Comparison of ENCODE assay signal across 1 cellular context in genomic region chr6:129631070-129631469, GRCh38.
TF ChIP-seq lines count a peak whose summit lies in the region.

No MANE protein-coding gene starts in this region.

TF ChIP-seq in GM12878, 131 proteins besides CTCF, POLR2A, EP300 and RAD21:
- peak; percentile 73 for TF ChIP-seq MTA2 (IDR thresholded peaks at IDR 0.05; ENCODE audit: low read depth)
- TF ChIP-seq MEF2A (IDR thresholded peaks at IDR 0.05; ENCODE audit: insufficient read depth, low read depth, low read length), result no peak
- TF ChIP-seq RUNX3 (IDR thresholded peaks at IDR 0.05; ENCODE audit: low read length), result peak; percentile 48; the same call in 1 of the 2 replicates
- 0 out of 2 replicates have a peak, but pooled peaks have one; percentile 17 for TF ChIP-seq BCL11A (IDR thresholded peaks at IDR 0.05; ENCODE audit: low read depth, low read length)
- TF ChIP-seq MEF2B (IDR thresholded peaks at IDR 0.05; ENCODE audit: partially characterized antibody, poor library complexity, severe bottlenecking), result peak; percentile 27
- TF ChIP-seq ATF7 (IDR thresholded peaks at IDR 0.05; ENCODE audit: low read depth), result peak; percentile 65
- TF ChIP-seq NRF1 (conservative IDR thresholded peaks at IDR 0.05; ENCODE audit: low read depth, low read length), result no peak
- 0 out of 2 replicates have a peak, but pooled peaks have one; percentile 32 for TF ChIP-seq NBN (IDR thresholded peaks at IDR 0.05)
- no peak for TF ChIP-seq LARP7 (IDR thresholded peaks at IDR 0.05)
- TF ChIP-seq ZNF384 (IDR thresholded peaks at IDR 0.05; ENCODE audit: borderline replicate concordance, low read depth, low read length), result peak; percentile 21; the same call in 1 of the 2 replicates
- peak; percentile 36; the same call in 1 of the 2 replicates for TF ChIP-seq RELB (IDR thresholded peaks at IDR 0.05; ENCODE audit: low read depth)
- no peak for TF ChIP-seq USF1 (IDR thresholded peaks at IDR 0.05; ENCODE audit: borderline replicate concordance, extremely low read length, insufficient read depth, low read depth, low read length)
- peak; percentile 31; the same call in 1 of the 2 replicates for TF ChIP-seq NFIC (IDR thresholded peaks at IDR 0.05; ENCODE audit: low read depth, low read length)
- TF ChIP-seq BMI1 (IDR thresholded peaks at IDR 0.05; ENCODE audit: borderline replicate concordance), result peak; percentile 43; the same call in 1 of the 2 replicates
- TF ChIP-seq CREB1 (IDR thresholded peaks at IDR 0.05; ENCODE audit: low read depth), result peak; percentile 26; the same call in 1 of the 2 replicates
- TF ChIP-seq BACH1 (IDR thresholded peaks at IDR 0.05; ENCODE audit: borderline replicate concordance), result no peak
TF ChIP-seq in GM12878: peak in this region for 11.
